ENCODE assay signal across 1 cellular context in genomic region chr19:17293605-17294004, GRCh38.
TF ChIP-seq lines count a peak whose summit lies in the region.

No MANE protein-coding gene starts in this region.

TF ChIP-seq in GM12878, 131 proteins besides CTCF, POLR2A, EP300 and RAD21:
- TF ChIP-seq ESRRA (IDR thresholded peaks at IDR 0.05; ENCODE audit: low read length) (no peak), PAX8 (IDR thresholded peaks at IDR 0.05) (no peak), BCL3 (IDR thresholded peaks at IDR 0.05; ENCODE audit: borderline replicate concordance, insufficient read depth, low read depth, low read length, poor library complexity, severe bottlenecking) (peak; percentile 79)
